Comparison of ENCODE assay signal across 19 cellular contexts in the genomic region with DNA sequence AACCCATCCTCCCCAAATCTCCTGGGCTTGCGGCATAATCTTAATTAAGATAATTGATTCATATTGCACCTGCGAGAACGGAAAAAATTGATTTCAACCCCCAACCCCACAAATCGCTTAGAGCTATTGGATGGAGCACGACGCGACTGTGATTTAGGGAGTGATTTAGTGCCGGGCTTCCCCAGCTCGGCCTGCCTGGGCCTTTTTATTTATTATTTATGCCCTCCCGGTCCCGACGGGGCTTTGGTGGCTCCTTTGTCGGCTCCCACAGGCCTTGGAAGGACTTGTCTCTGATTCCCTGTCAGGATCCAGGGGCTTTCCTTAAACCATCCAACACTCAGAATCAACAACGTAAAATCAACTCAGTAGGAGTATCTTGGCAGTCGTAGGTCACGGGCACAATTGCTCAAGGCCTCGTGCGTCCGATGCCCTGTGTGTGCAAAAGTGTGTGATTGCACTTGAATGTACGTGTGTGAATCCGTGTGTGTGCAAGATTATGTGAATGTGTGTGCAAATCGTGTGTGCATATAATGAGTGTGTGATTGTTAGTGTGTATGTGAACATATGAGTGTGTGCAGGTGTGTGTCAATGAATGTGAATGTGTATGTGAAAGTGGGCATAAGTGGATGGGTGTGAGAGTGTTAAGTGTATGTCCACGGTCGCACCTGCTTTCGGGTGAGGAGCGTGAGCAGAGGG. TPM values are rescaled to one million over a fixed set of nuclear protein-coding genes. Genes with fewer than 3 reads are reported as not detected.
DNase-seq lines count a peak whose midpoint lies in the region; ATAC-seq and TF ChIP-seq lines count a peak whose summit lies in the region.
"Had no signal": no experiment of that assay in that cellular context is flagged by ENCODE, and none has a peak within 500 bp of the region (broad histone marks: within the 10 kb centered on the region; RNA-seq: fewer than 3 reads in every experiment).

No MANE protein-coding gene starts in this region.

- peak overlapping the region; percentile 70 for H3K4me2 ChIP-seq in trophoblast cell (ENCODE audit: low read length)

- H3K9ac ChIP-seq in HUES6 (ENCODE audit: low read length) (no peak overlapping the region), trophoblast cell (ENCODE audit: low read length) (no peak overlapping the region)

- no peak overlapping the region for H3K23ac ChIP-seq in trophoblast cell (ENCODE audit: low read length)

- TF ChIP-seq CTCF in endothelial cell (IDR thresholded peaks at IDR 0.05; ENCODE audit: unreplicated experiment) = no peak

- peak overlapping the region; percentile 45 for H3K27ac Mint-ChIP-seq in T-helper 1 cell treated with Interleukin-12 subunit alpha and Interleukin-12 subunit beta and Interleukin-4 antibody, amounts not matched to agents 30 μg/mL and 1 μg/mL, for 36 hours
- no peak overlapping the region for H3K27ac Mint-ChIP-seq in endothelial cell (ENCODE audit: unreplicated experiment)
- H3K27ac Mint-ChIP-seq: activated T-helper 1 cell treated with anti-CD3 and anti-CD28 coated beads, Interleukin-12 subunit alpha, Interleukin-12 subunit beta, Interleukin-2, Interleukin-4 antibody, amounts not matched to agents 30 ng/mL and 10 ng/mL and 1 ng/mL, durations not matched to agents 14 hours and 24 hours and 36 hours had no signal

- H3K4me3 ChIP-seq in HUES6 (ENCODE audit: low read depth, low read length) (peak overlapping the region; percentile 50), trophoblast cell (ENCODE audit: low read depth, low read length) (peak overlapping the region; percentile 19)

- peak overlapping the region; percentile 4 for H3K18ac ChIP-seq in trophoblast cell (ENCODE audit: low read length)

- H2AK5ac ChIP-seq in trophoblast cell (ENCODE audit: low read length) = peak overlapping the region; percentile 1

- DNase-seq in T-helper 1 cell (no peak), endothelial cell (ENCODE audit: low spot score) (no peak), trophoblast cell (no peak), mucosa of gallbladder (ENCODE audit: low spot score) (no peak)
- DNase-seq: activated CD4-positive, alpha-beta T cell treated with anti-CD3 and anti-CD28 coated beads, Interleukin-2, amount 50 U/mL, for 4 hours; erythroblast; midbrain; NCI-H2171 treated with DMSO at 0.1 percent for 48 hours; SHP77; T-helper 9 cell had no signal

- H3K4me1 Mint-ChIP-seq in T-helper 1 cell treated with Interleukin-12 subunit alpha and Interleukin-12 subunit beta and Interleukin-4 antibody, amounts not matched to agents 30 μg/mL and 1 μg/mL, for 36 hours (ENCODE audit: low read depth) = peaks cover 26% of the 10 kb centered on the region
- peaks cover 30% of the 10 kb centered on the region for H3K4me1 Mint-ChIP-seq in endothelial cell (ENCODE audit: unreplicated experiment)

- H3K9me3 Mint-ChIP-seq in T-helper 1 cell treated with Interleukin-12 subunit alpha and Interleukin-12 subunit beta and Interleukin-4 antibody, amounts not matched to agents 30 μg/mL and 1 μg/mL, for 36 hours = no peaks in the 10 kb centered on the region
- no peaks in the 10 kb centered on the region for H3K9me3 Mint-ChIP-seq in endothelial cell (ENCODE audit: unreplicated experiment)

- peak overlapping the region; percentile 0 for H3K14ac ChIP-seq in trophoblast cell (ENCODE audit: low read length)

- peak overlapping the region; percentile 10 for H4K91ac ChIP-seq in trophoblast cell (ENCODE audit: low read depth, low read length)

- H4K8ac ChIP-seq in trophoblast cell (ENCODE audit: low read depth, low read length) = no peak overlapping the region

- ATAC-seq in HG03457 (IDR thresholded peaks at IDR 0.05; ENCODE audit: unreplicated experiment) (no peak), HG03045 (IDR thresholded peaks at IDR 0.05; ENCODE audit: unreplicated experiment) (no peak)

- peaks cover 100% of the 10 kb centered on the region for H3K27me3 ChIP-seq in HUES6 (ENCODE audit: control insufficient read depth, insufficient read depth, low read length)
- peaks cover 37% of the 10 kb centered on the region for H3K27me3 ChIP-seq in trophoblast cell (ENCODE audit: insufficient read depth, low read length)

- H3K9me3 ChIP-seq in HUES6 (ENCODE audit: control insufficient read depth, insufficient read depth, low read depth, low read length) (no peaks in the 10 kb centered on the region), trophoblast cell (ENCODE audit: insufficient read depth, low read depth, low read length) (peaks cover 6% of the 10 kb centered on the region)
- H3K9me3 ChIP-seq: thoracic aorta had no signal

- no CpG with 5 or more reads among the region's 26 CpGs for WGBS in trophoblast cell (ENCODE audit: extremely low coverage, insufficient coverage, insufficient read length)

- no peak overlapping the region for H2AFZ ChIP-seq in trophoblast cell (ENCODE audit: insufficient read depth, low read length, poor library complexity)

- no peak overlapping the region for H3K4ac ChIP-seq in trophoblast cell (ENCODE audit: low read depth, low read length)

- H3K4me3 Mint-ChIP-seq in T-helper 1 cell treated with Interleukin-12 subunit alpha and Interleukin-12 subunit beta and Interleukin-4 antibody, amounts not matched to agents 30 μg/mL and 1 μg/mL, for 36 hours = no peak overlapping the region
- peak overlapping the region; percentile 62 for H3K4me3 Mint-ChIP-seq in endothelial cell (ENCODE audit: unreplicated experiment)
- H3K4me3 Mint-ChIP-seq: activated T-helper 1 cell treated with anti-CD3 and anti-CD28 coated beads, Interleukin-12 subunit alpha, Interleukin-12 subunit beta, Interleukin-2, Interleukin-4 antibody, amounts not matched to agents 30 ng/mL and 10 ng/mL and 1 ng/mL, durations not matched to agents 14 hours and 24 hours and 36 hours had no signal

- H3K36me3 Mint-ChIP-seq in T-helper 1 cell treated with Interleukin-12 subunit alpha and Interleukin-12 subunit beta and Interleukin-4 antibody, amounts not matched to agents 30 μg/mL and 1 μg/mL, for 36 hours (ENCODE audit: low read depth) = peaks cover 8% of the 10 kb centered on the region
- peaks cover 5% of the 10 kb centered on the region for H3K36me3 Mint-ChIP-seq in endothelial cell (ENCODE audit: low read depth, unreplicated experiment)

- H2BK12ac ChIP-seq in trophoblast cell (ENCODE audit: low read length) = peak overlapping the region; percentile 10

- H3K27ac ChIP-seq in HUES6 (ENCODE audit: low read depth, low read length) = no peak overlapping the region
- peak overlapping the region; percentile 12 for H3K27ac ChIP-seq in trophoblast cell (ENCODE audit: low read depth, low read length)
- H3K27ac ChIP-seq: thoracic aorta had no signal

- H2BK120ac ChIP-seq in trophoblast cell (ENCODE audit: insufficient read depth, low read length, poor library complexity) = peak overlapping the region; percentile 18

- peaks cover 93% of the 10 kb centered on the region for H3K27me3 Mint-ChIP-seq in T-helper 1 cell treated with Interleukin-12 subunit alpha and Interleukin-12 subunit beta and Interleukin-4 antibody, amounts not matched to agents 30 μg/mL and 1 μg/mL, for 36 hours (ENCODE audit: low read depth)
- peaks cover 26% of the 10 kb centered on the region for H3K27me3 Mint-ChIP-seq in endothelial cell (ENCODE audit: unreplicated experiment)

- H3K79me1 ChIP-seq in trophoblast cell (ENCODE audit: low read length) = peaks cover 5% of the 10 kb centered on the region

- H3K36me3 ChIP-seq in HUES6 (ENCODE audit: control insufficient read depth, insufficient read depth, low read length) (no peaks in the 10 kb centered on the region), trophoblast cell (ENCODE audit: control insufficient read depth in 1 of 2, insufficient read depth in 2 of 2, low read length in 2 of 2) (no peaks in the 10 kb centered on the region)
- H3K36me3 ChIP-seq: thoracic aorta had no signal

- H3K79me2 ChIP-seq in trophoblast cell (ENCODE audit: control insufficient read depth, insufficient read depth, low read length, poor library complexity) = no peaks in the 10 kb centered on the region

- H3K4me1 ChIP-seq in HUES6 (ENCODE audit: control insufficient read depth, insufficient read depth, low read length) (peaks cover 25% of the 10 kb centered on the region), trophoblast cell (ENCODE audit: control insufficient read depth in 1 of 2, insufficient read depth in 2 of 2, low read length in 2 of 2) (peaks cover 20 to 32% of the 10 kb centered on the region in 2 experiments)

- no peak overlapping the region for H4K12ac ChIP-seq in trophoblast cell (ENCODE audit: low read depth, low read length)

- no peak overlapping the region for H2BK5ac ChIP-seq in trophoblast cell (ENCODE audit: low read depth, low read length, poor library complexity)

RNA-seq across cellular contexts. Expression of gene NEUROD1, which starts 4.3 kb away (rescaled TPM):
- total RNA-seq in endothelial cell (ENCODE audit: unreplicated experiment) (not detected), mucosa of gallbladder (not detected)
- polyA plus RNA-seq in trophoblast cell (2013) = 0.03 TPM in 2 replicates
- total RNA-seq: activated T-helper 1 cell treated with anti-CD3 and anti-CD28 coated beads, Interleukin-12 subunit alpha, Interleukin-12 subunit beta, Interleukin-2, Interleukin-4 antibody, amounts not matched to agents 30 ng/mL and 10 ng/mL and 1 ng/mL, durations not matched to agents 14 hours and 24 hours and 36 hours; glomerular endothelial cell; HT1080; kidney epithelial cell; thoracic aorta had no signal

RNA-seq across cellular contexts. Expression of gene CERKL, which starts 27.7 kb away (rescaled TPM):
- total RNA-seq in endothelial cell (ENCODE audit: unreplicated experiment) = 0.08 TPM
- polyA plus RNA-seq in trophoblast cell (2013) = 0.06 and 0.07 TPM in 2 replicates
- 5.0 TPM for total RNA-seq in mucosa of gallbladder
- total RNA-seq: activated T-helper 1 cell treated with anti-CD3 and anti-CD28 coated beads, Interleukin-12 subunit alpha, Interleukin-12 subunit beta, Interleukin-2, Interleukin-4 antibody, amounts not matched to agents 30 ng/mL and 10 ng/mL and 1 ng/mL, durations not matched to agents 14 hours and 24 hours and 36 hours; glomerular endothelial cell; HT1080; thoracic aorta had no signal
